8 cellular contexts compared by ENCODE assay signal in genomic region chr2:238169021-238169707, GRCh38. TPM values are rescaled to one million over a fixed set of nuclear protein-coding genes. Genes with fewer than 3 reads are reported as not detected.
A peak's percentile ranks its signal among the peaks of the same experiment; 100 is the strongest.
DNase-seq lines count a peak whose midpoint lies in the region; ATAC-seq and TF ChIP-seq lines count a peak whose summit lies in the region.

No MANE protein-coding gene starts in this region.

- peaks cover 20% of the 10 kb centered on the region for H3K27me3 ChIP-seq in neural progenitor cell

- peaks cover 6% of the 10 kb centered on the region for H4K20me1 ChIP-seq in neural progenitor cell (ENCODE audit: low read depth)

- no peak for ATAC-seq in GM21367 (IDR thresholded peaks at IDR 0.05; ENCODE audit: unreplicated experiment)

- H3K4me1 ChIP-seq in mesodermal cell (ENCODE audit: control insufficient read depth, insufficient read depth, low read length, poor library complexity, severe bottlenecking) = peaks cover 21% of the 10 kb centered on the region
- H3K4me1 ChIP-seq in neural progenitor cell = no peaks in the 10 kb centered on the region

- no peak overlapping the region for H2AFZ ChIP-seq in neural progenitor cell (replicated peaks)

- TF ChIP-seq CTCF in NB4 (IDR thresholded peaks at IDR 0.05; ENCODE audit: low read depth, low read length) (no peak), coronary artery (IDR thresholded peaks at IDR 0.05) (no peak), neural progenitor cell (IDR thresholded peaks at IDR 0.05) (no peak)

- H3K9me3 ChIP-seq in mesodermal cell (ENCODE audit: control insufficient read depth, low read length) (no peaks in the 10 kb centered on the region), neural progenitor cell (ENCODE audit: low read depth) (no peaks in the 10 kb centered on the region)

- H3K4me2 ChIP-seq in neural progenitor cell = no peak overlapping the region

- H3K4me3 ChIP-seq in NB4 (ENCODE audit: low read depth, low read length) (no peak overlapping the region), coronary artery (peak overlapping the region; percentile 44), mesodermal cell (ENCODE audit: extremely low read depth, insufficient read depth, low read length, poor library complexity, severe bottlenecking) (no peak overlapping the region), neural progenitor cell (no peak overlapping the region)

- peak overlapping the region; percentile 65 to 84 for H3K27ac ChIP-seq in coronary artery
- H3K27ac ChIP-seq in mesodermal cell (ENCODE audit: low read depth, low read length, severe bottlenecking) = peak overlapping the region; percentile 84
- H3K27ac ChIP-seq in neural progenitor cell = no peak overlapping the region

- H3K9ac ChIP-seq in neural progenitor cell = no peak overlapping the region

- H3K27ac Mint-ChIP-seq in neural progenitor cell = no peak overlapping the region

- peaks cover 3% of the 10 kb centered on the region for H3K9me3 Mint-ChIP-seq in neural progenitor cell

- H3K4me1 Mint-ChIP-seq in neural progenitor cell = peaks cover 3% of the 10 kb centered on the region

- 94 to 100% methylated on average over 1 to 2 of the region's 6 CpGs for WGBS in mesodermal cell (ENCODE audit: insufficient coverage in 2 of 2), 2 experiments

- H3K79me2 ChIP-seq in neural progenitor cell (ENCODE audit: low read depth) = no peaks in the 10 kb centered on the region

- peaks cover 13% of the 10 kb centered on the region for H3K27me3 Mint-ChIP-seq in neural progenitor cell (ENCODE audit: insufficient read depth, low read depth)

- no peak overlapping the region for H3K4me3 Mint-ChIP-seq in neural progenitor cell

- no peak for TF ChIP-seq POLR2A in NB4 (IDR thresholded peaks at IDR 0.05; ENCODE audit: extremely low read depth, insufficient read length)

- peaks cover 24% of the 10 kb centered on the region for H3K36me3 Mint-ChIP-seq in neural progenitor cell

- peaks cover 61% of the 10 kb centered on the region for H3K36me3 ChIP-seq in mesodermal cell (ENCODE audit: control insufficient read depth, insufficient read depth, low read length)
- no peaks in the 10 kb centered on the region for H3K36me3 ChIP-seq in neural progenitor cell

- peak; percentile 73 for DNase-seq in AG08395 (ENCODE audit: low spot score)
- DNase-seq in NB4 (ENCODE audit: low read depth) = peak; percentile 58
- DNase-seq in coronary artery (ENCODE audit: low spot score) = peak; percentile 71
- DNase-seq in activated CD4-positive, alpha-beta T cell treated with anti-CD3 and anti-CD28 coated beads, Interleukin-2, amount 50 U/mL, for 4 hours = no peak
- no peak for DNase-seq in neural progenitor cell (ENCODE audit: low spot score)
- DNase-seq in OCI-M2 (lab: John Stamatoyannopoulos, UW; ENCODE audit: unreplicated experiment) = no peak

- no peaks in the 10 kb centered on the region for H3F3A ChIP-seq in neural progenitor cell (ENCODE audit: low read depth)

RNA-seq across cellular contexts. Expression of gene ERFE, which starts 10.4 kb away (rescaled TPM):
- 3.1 TPM for polyA plus RNA-seq in mesodermal cell (2013, experiment 1 of 2)
- 3.8 TPM for polyA plus RNA-seq in mesodermal cell (2013, experiment 2 of 2)
- total RNA-seq in neural progenitor cell (ENCODE audit: low replicate concordance) = 0.09 TPM in 1 of 2 replicates, not detected in the other

RNA-seq across cellular contexts. Expression of gene KLHL30, which starts 30.7 kb away (rescaled TPM):
- polyA plus RNA-seq in mesodermal cell (2013, experiment 1 of 2) = 1.1 TPM
- polyA plus RNA-seq in mesodermal cell (2013, experiment 2 of 2) = 1.4 TPM
- total RNA-seq in neural progenitor cell (ENCODE audit: low replicate concordance) = 0.06 TPM in 1 of 2 replicates, not detected in the other

RNA-seq across cellular contexts. Expression of gene ILKAP, which starts 34.3 kb away (rescaled TPM):
- polyA plus RNA-seq in mesodermal cell (2013, experiment 1 of 2) = 30.6 TPM
- polyA plus RNA-seq in mesodermal cell (2013, experiment 2 of 2) = 32.2 TPM
- total RNA-seq in neural progenitor cell (ENCODE audit: low replicate concordance) = 19.0 and 24.7 TPM in 2 replicates

Comparison
In these comparisons a context has a peak if more than half of its experiments do, and no peak if none do; other contexts are left out.
1. DNase-seq: peak in AG08395 (single experiment), NB4 (single experiment) and coronary artery (single experiment); none in activated CD4-positive, alpha-beta T cell treated with anti-CD3 and anti-CD28 coated beads, Interleukin-2, amount 50 U/mL, for 4 hours (0 of 2), neural progenitor cell (single experiment) and OCI-M2 (single experiment).